9 cellular contexts compared by ENCODE assay signal in genomic region chr13:87671824-87672603, GRCh38. TPM values are rescaled to one million over a fixed set of nuclear protein-coding genes. Genes with fewer than 3 reads are reported as not detected.
DNase-seq lines count a peak whose midpoint lies in the region; ATAC-seq and TF ChIP-seq lines count a peak whose summit lies in the region.
"Had no signal": no experiment of that assay in that cellular context is flagged by ENCODE, and none has a peak within 500 bp of the region (broad histone marks: within the 10 kb centered on the region; RNA-seq: fewer than 3 reads in every experiment).

No MANE protein-coding gene starts in this region.

- no peaks in the 10 kb centered on the region for H3K9me2 ChIP-seq in OCI-LY7 (ENCODE audit: insufficient read depth, low read length)

- H3K36me3 Mint-ChIP-seq in naive thymus-derived CD4-positive, alpha-beta T cell: peaks cover 0 to 4% (median 0%) of the 10 kb centered on the region in 5 donors

- H3K9me3 ChIP-seq in OCI-LY7 (ENCODE audit: low read length): no peaks in the 10 kb centered on the region
- no peaks in the 10 kb centered on the region for H3K9me3 ChIP-seq in effector memory CD4-positive, alpha-beta T cell (ENCODE audit: control insufficient read depth, low read length)
- H3K9me3 ChIP-seq in naive thymus-derived CD4-positive, alpha-beta T cell (ENCODE audit: control insufficient read depth in 2 of 3, low read length in 3 of 3): peaks cover 0 to 3% (median 0%) of the 10 kb centered on the region in 3 experiments

- H2AFZ ChIP-seq in OCI-LY7 (ENCODE audit: low read length): peak overlapping the region; percentile 72

- TF ChIP-seq CTCF in GM13976 (IDR thresholded peaks at IDR 0.05; ENCODE audit: borderline replicate concordance, control extremely low read depth, extremely low read depth, insufficient read depth, missing control alignments) (no peak), OCI-LY7 (conservative IDR thresholded peaks at IDR 0.05; ENCODE audit: low read length) (no peak)

- H3K4me1 ChIP-seq in OCI-LY7 (ENCODE audit: insufficient read depth, low read length, poor library complexity, severe bottlenecking): peaks cover 34% of the 10 kb centered on the region
- peaks cover 4% of the 10 kb centered on the region for H3K4me1 ChIP-seq in effector memory CD4-positive, alpha-beta T cell (ENCODE audit: control insufficient read depth, insufficient read depth, low read length, poor library complexity, severe bottlenecking)
- H3K4me1 ChIP-seq in naive thymus-derived CD4-positive, alpha-beta T cell (ENCODE audit: control insufficient read depth in 2 of 2, insufficient read depth in 2 of 2, low read length in 2 of 2): no peaks in the 10 kb centered on the region

- CTCF ChIA-PET in OCI-LY7 (lab: Charles Lee; ENCODE audit: unreplicated experiment): interaction anchor here (1.1 to 1.6 kb wide), 2 partner anchors 18 to 254 kb away, joined by 3 read pairs; no protein-coding TSS in a partner anchor
- CTCF ChIA-PET in naive thymus-derived CD4-positive, alpha-beta T cell (lab: Charles Lee): no interaction called here

- in situ Hi-C loops in GM13976 (cut with MboI; ENCODE audit: low sequenced_read_pairs, unreplicated experiment): no loop called here

- peak overlapping the region; percentile 79 for H3K4me3 ChIP-seq in OCI-LY7 (ENCODE audit: low read depth, low read length, poor library complexity, severe bottlenecking)
- peak overlapping the region; percentile 37 for H3K4me3 ChIP-seq in effector memory CD4-positive, alpha-beta T cell (ENCODE audit: insufficient read depth, low read depth, low read length, poor library complexity, severe bottlenecking)
- H3K4me3 ChIP-seq in naive thymus-derived CD4-positive, alpha-beta T cell (ENCODE audit: low read length): peak overlapping the region; percentile 30
- H3K4me3 ChIP-seq: K562 had no signal

- intact Hi-C loops in OCI-LY7 (cut with micrococcal nuclease; ENCODE audit: unreplicated experiment): loop anchor here (2.0 to 5.0 kb wide), 4 partner anchors 105 to 801 kb away; no protein-coding TSS in a partner anchor
- intact Hi-C loops in naive thymus-derived CD4-positive, alpha-beta T cell (cut with micrococcal nuclease): loop anchor here in 1 of 2 donors (2.0 kb wide), 1 partner anchor 1395 kb away; no protein-coding TSS in a partner anchor

- H3K9me3 Mint-ChIP-seq in naive thymus-derived CD4-positive, alpha-beta T cell: peaks cover 0 to 20% (median 6%) of the 10 kb centered on the region in 11 donors

- peaks cover 24% of the 10 kb centered on the region for H3K27me3 ChIP-seq in effector memory CD4-positive, alpha-beta T cell (replicated peaks; ENCODE audit: control insufficient read depth, insufficient read depth, low read length, poor library complexity, severe bottlenecking)
- H3K27me3 ChIP-seq in naive thymus-derived CD4-positive, alpha-beta T cell (ENCODE audit: control insufficient read depth in 2 of 2, insufficient read depth in 2 of 2, low read length in 2 of 2): peaks cover 5 to 29% of the 10 kb centered on the region in 2 donors

- peaks cover 19% of the 10 kb centered on the region for H3K36me3 ChIP-seq in OCI-LY7 (ENCODE audit: insufficient read depth, low read length)
- no peaks in the 10 kb centered on the region for H3K36me3 ChIP-seq in effector memory CD4-positive, alpha-beta T cell (ENCODE audit: control insufficient read depth, insufficient read depth, low read length)
- no peaks in the 10 kb centered on the region for H3K36me3 ChIP-seq in naive thymus-derived CD4-positive, alpha-beta T cell (ENCODE audit: control insufficient read depth in 2 of 3, insufficient read depth in 3 of 3, low read length in 3 of 3)

- peaks cover 44 to 65% (median 58%) of the 10 kb centered on the region in 5 donors for H3K27me3 Mint-ChIP-seq in naive thymus-derived CD4-positive, alpha-beta T cell

- H3K79me2 ChIP-seq in OCI-LY7 (ENCODE audit: insufficient read depth, low read depth, low read length): peaks cover 36% of the 10 kb centered on the region

- H3K4me2 ChIP-seq in OCI-LY7 (ENCODE audit: low read length): peak overlapping the region; percentile 80

- no peak overlapping the region for H3K27ac Mint-ChIP-seq in naive thymus-derived CD4-positive, alpha-beta T cell

- no TSS peak for BruUV-seq in OCI-LY7 (replicated peaks; lab: Mats Ljungman, UMichigan)

- peak; percentile 16 for ATAC-seq in naive thymus-derived CD4-positive, alpha-beta T cell
- no peak for ATAC-seq in HG02973 (IDR thresholded peaks at IDR 0.05; ENCODE audit: unreplicated experiment)

- H4K20me1 ChIP-seq in OCI-LY7 (ENCODE audit: insufficient read depth, low read length): no peaks in the 10 kb centered on the region

- peak overlapping the region; percentile 12 to 87 (median 81) for H3K4me3 Mint-ChIP-seq in naive thymus-derived CD4-positive, alpha-beta T cell

- peak; percentile 18 for DNase-seq in GM13976 (ENCODE audit: low spot score)
- DNase-seq in OCI-LY7 (ENCODE audit: low spot score): peak; percentile 66
- DNase-seq in effector memory CD4-positive, alpha-beta T cell: no peak
- DNase-seq in naive thymus-derived CD4-positive, alpha-beta T cell: no peak
- no peak for DNase-seq in NK-92 (lab: John Stamatoyannopoulos, UW; ENCODE audit: unreplicated experiment)
- DNase-seq in OCI-M2 (lab: John Stamatoyannopoulos, UW; ENCODE audit: unreplicated experiment): no peak
- DNase-seq in cortex of kidney (lab: John Stamatoyannopoulos, UW): no peak

- peak overlapping the region; percentile 91 for H3K27ac ChIP-seq in OCI-LY7 (ENCODE audit: low read depth, low read length, poor library complexity, severe bottlenecking)
- no peak overlapping the region for H3K27ac ChIP-seq in effector memory CD4-positive, alpha-beta T cell (ENCODE audit: insufficient read depth, low read length, poor library complexity, severe bottlenecking)
- no peak overlapping the region for H3K27ac ChIP-seq in naive thymus-derived CD4-positive, alpha-beta T cell (ENCODE audit: low read depth, low read length)

- H3K4me1 Mint-ChIP-seq in naive thymus-derived CD4-positive, alpha-beta T cell: peaks cover 8 to 39% (median 23%) of the 10 kb centered on the region in 7 donors

- POLR2A ChIA-PET in OCI-LY7 (lab: Charles Lee): interaction anchor here (1.4 to 2.0 kb wide), 3 partner anchors 12 to 413 kb away, joined by 3 to 6 read pairs (median 4); no protein-coding TSS in a partner anchor
- POLR2A ChIA-PET in naive thymus-derived CD4-positive, alpha-beta T cell (lab: Charles Lee): no interaction called here

RNA-seq across cellular contexts. Expression of gene SLITRK5, which starts 0.8 kb away (rescaled TPM):
- total RNA-seq in OCI-LY7 (2014; rRNA removed; shearing (Covaris generic)): 9.8 and 10.6 TPM in 2 replicates
- 20.0 and 23.5 TPM in 2 replicates for total RNA-seq in OCI-LY7 (2022)
- total RNA-seq in naive thymus-derived CD4-positive, alpha-beta T cell: under 1 TPM in 4 of 5 experiments, not detected in 1; 0.05 to 0.12 (median 0.05) TPM
- polyA plus RNA-seq in naive thymus-derived CD4-positive, alpha-beta T cell: not detected
- total RNA-seq: K562 had no signal

Comparison
In these comparisons a context has a peak if more than half of its experiments do, and no peak if none do; other contexts are left out.
1. DNase-seq: peak in GM13976 (single experiment) and OCI-LY7 (single experiment); none in effector memory CD4-positive, alpha-beta T cell (0 of 3), naive thymus-derived CD4-positive, alpha-beta T cell (0 of 9), NK-92 (single experiment), OCI-M2 (single experiment) and cortex of kidney (single experiment).
2. RNA of gene SLITRK5, which starts 0.8 kb away (total RNA-seq): 9.8 to 23.5 TPM in OCI-LY7; 0.05 to 0.12 TPM in naive thymus-derived CD4-positive, alpha-beta T cell; every median in the first group is over 4 times any median in the second.
3. Peak in every context shown above with its lines, with median percentiles within 50 percentile points of each other: H3K4me3 ChIP-seq.